In genomic region chr12:1661553-1662335, GRCh38 we compare ENCODE assay signal across 8 cellular contexts. TPM values are rescaled to one million over a fixed set of nuclear protein-coding genes. Genes with fewer than 3 reads are reported as not detected.
A peak's percentile ranks its signal among the peaks of the same experiment; 100 is the strongest.
DNase-seq lines count a peak whose midpoint lies in the region; ATAC-seq and TF ChIP-seq lines count a peak whose summit lies in the region.

No MANE protein-coding gene starts in this region.

- no peaks in the 10 kb centered on the region for H3K79me2 ChIP-seq in HCT116 (ENCODE audit: insufficient read depth, low read length)

- no peaks in the 10 kb centered on the region for H3K36me3 ChIP-seq in HCT116 (ENCODE audit: control insufficient read depth in 1 of 2, insufficient read depth in 2 of 2, low read length in 2 of 2)
- H3K36me3 ChIP-seq in right atrium auricular region: no peaks in the 10 kb centered on the region
- no peaks in the 10 kb centered on the region for H3K36me3 ChIP-seq in psoas muscle (ENCODE audit: insufficient read depth in 1 of 2, low read depth in 1 of 2)

- peak overlapping the region; percentile 73 for H3K27ac Mint-ChIP-seq in T-helper 1 cell treated with Interleukin-12 subunit alpha and Interleukin-12 subunit beta and Interleukin-4 antibody, amounts not matched to agents 30 μg/mL and 1 μg/mL, for 36 hours

- no peak overlapping the region for H3K9ac ChIP-seq in HCT116 (ENCODE audit: low read length)

- H3K4me1 Mint-ChIP-seq in T-helper 1 cell treated with Interleukin-12 subunit alpha and Interleukin-12 subunit beta and Interleukin-4 antibody, amounts not matched to agents 30 μg/mL and 1 μg/mL, for 36 hours (ENCODE audit: low read depth): peaks cover 15% of the 10 kb centered on the region

- H2AFZ ChIP-seq in HCT116 (ENCODE audit: low read depth, low read length, poor library complexity, severe bottlenecking): no peak overlapping the region

- H3K27ac ChIP-seq in HCT116 (ENCODE audit: low read depth, low read length): peak overlapping the region; percentile 46; the same call in 1 of the 2 replicates
- peak overlapping the region; percentile 82 to 92 for H3K27ac ChIP-seq in right atrium auricular region
- H3K27ac ChIP-seq in psoas muscle: peak overlapping the region; percentile 76

- WGBS in psoas muscle, 3 donors: 3 to 8% (median 3%) methylated on average over 41 to 67 of the region's 69 CpGs

- peak; percentile 94 for DNase-seq in EH (ENCODE audit: low read depth)
- DNase-seq in HCT116 (ENCODE audit: low read depth, low spot score): peak; percentile 89
- DNase-seq in NCI-H1417 treated with DMSO at 0.1 percent for 48 hours (lab: John Stamatoyannopoulos, UW): peak; percentile 58
- DNase-seq in amygdala (lab: John Stamatoyannopoulos, UW): peak in 55 of 56 donors; percentile 70 to 99 (median 91)
- DNase-seq in right atrium auricular region (ENCODE audit: low spot score): peak; percentile 92
- peak; percentile 92 to 96 for DNase-seq in psoas muscle
- DNase-seq in ureter (ENCODE audit: low spot score): peak; percentile 92

- H3K9me2 ChIP-seq in HCT116 (ENCODE audit: insufficient read depth): no peaks in the 10 kb centered on the region

- TF ChIP-seq RAD21 in HCT116 (IDR thresholded peaks at IDR 0.05; ENCODE audit: low read depth): no peak

- peak overlapping the region; percentile 81 for H3K4me3 Mint-ChIP-seq in T-helper 1 cell treated with Interleukin-12 subunit alpha and Interleukin-12 subunit beta and Interleukin-4 antibody, amounts not matched to agents 30 μg/mL and 1 μg/mL, for 36 hours

- BruUV-seq in HCT116 (replicated peaks; lab: Mats Ljungman, UMichigan): no TSS peak

- H3K4me3 ChIP-seq in HCT116 (replicated peaks in 1 of 2; ENCODE audit: low read depth in 1 of 2, low read length in 2 of 2) (peak overlapping the region in 1 of 2 experiments; percentile 11; a peak in 1 of 4 replicates), right atrium auricular region (peak overlapping the region; percentile 35 to 60), psoas muscle (peak overlapping the region; percentile 73)

- no peaks in the 10 kb centered on the region for H3K9me3 Mint-ChIP-seq in T-helper 1 cell treated with Interleukin-12 subunit alpha and Interleukin-12 subunit beta and Interleukin-4 antibody, amounts not matched to agents 30 μg/mL and 1 μg/mL, for 36 hours

- CTCF ChIA-PET in HCT116 (lab: Charles Lee): interaction anchor here (0.6 to 1.6 kb wide), 6 partner anchors 9 to 1555 kb away, joined by 3 to 12 read pairs (median 4); no protein-coding TSS in a partner anchor

- peak overlapping the region; percentile 35; the same call in 1 of the 2 replicates for H3K4me2 ChIP-seq in HCT116 (ENCODE audit: low read length)

- TF ChIP-seq POLR2A in HCT116 (IDR thresholded peaks at IDR 0.05; ENCODE audit: borderline replicate concordance, extremely low read depth, insufficient read depth, insufficient read length): peak; percentile 61

- H3K9me3 ChIP-seq in HCT116 (ENCODE audit: control insufficient read depth in 1 of 2, insufficient read depth in 1 of 2, low read depth in 1 of 2, low read length in 2 of 2) (no peaks in the 10 kb centered on the region), right atrium auricular region (no peaks in the 10 kb centered on the region), psoas muscle (no peaks in the 10 kb centered on the region)

- H4K20me1 ChIP-seq in HCT116 (ENCODE audit: insufficient read depth): no peaks in the 10 kb centered on the region

- intact Hi-C loops in HCT116 (cut with micrococcal nuclease) (loop anchor here (2.0 kb wide), 1 partner anchor 29 kb away; the partner anchor contains the start of gene ADIPOR2), psoas muscle (cut with DNase I) (no loop called here)

- no peaks in the 10 kb centered on the region for H3K36me3 Mint-ChIP-seq in T-helper 1 cell treated with Interleukin-12 subunit alpha and Interleukin-12 subunit beta and Interleukin-4 antibody, amounts not matched to agents 30 μg/mL and 1 μg/mL, for 36 hours (ENCODE audit: low read depth)

- peaks cover 0 to 28% of the 10 kb centered on the region in 2 experiments; a peak in 2 of 4 replicates for H3K4me1 ChIP-seq in HCT116 (ENCODE audit: control insufficient read depth in 1 of 2, insufficient read depth in 2 of 2, low read length in 2 of 2)
- H3K4me1 ChIP-seq in right atrium auricular region: peaks cover 0 to 40% of the 10 kb centered on the region in 2 donors
- H3K4me1 ChIP-seq in psoas muscle: peaks cover 31% of the 10 kb centered on the region

- no peaks in the 10 kb centered on the region for H3K27me3 Mint-ChIP-seq in T-helper 1 cell treated with Interleukin-12 subunit alpha and Interleukin-12 subunit beta and Interleukin-4 antibody, amounts not matched to agents 30 μg/mL and 1 μg/mL, for 36 hours (ENCODE audit: low read depth)

- H3K27me3 ChIP-seq in HCT116 (ENCODE audit: insufficient read depth, low read length): no peaks in the 10 kb centered on the region
- no peaks in the 10 kb centered on the region for H3K27me3 ChIP-seq in right atrium auricular region
- peaks cover 0 to 3% (median 0%) of the 10 kb centered on the region in 3 donors for H3K27me3 ChIP-seq in psoas muscle (ENCODE audit: insufficient read depth in 3 of 3, low read length in 2 of 3)

- ATAC-seq in HCT116 (peak; percentile 91), psoas muscle (peak; percentile 89 to 95 (median 92))

- POLR2A ChIA-PET in HCT116 (lab: Charles Lee): interaction anchor here (1.0 to 1.6 kb wide), 6 partner anchors 9 to 130 kb away, joined by 3 to 8 read pairs (median 3); partner anchors contain the start of gene ADIPOR2

- RAD21 ChIA-PET in HCT116 (lab: Charles Lee; ENCODE audit: low non-redundant PET in 1 of 2, low total read pairs in 2 of 2, uncharacterized antibody in 2 of 2, unreplicated experiment in 2 of 2): interaction anchor here in 1 of 2 experiments (0.9 kb wide), 1 partner anchor 8 kb away, joined by 4 read pairs; no protein-coding TSS in a partner anchor

- TF ChIP-seq CTCF in HCT116 (IDR thresholded peaks at IDR 0.05 in 2 of 3, conservative IDR thresholded peaks at IDR 0.05 in 1 of 3; ENCODE audit: borderline replicate concordance in 1 of 3, insufficient read depth in 1 of 3, low read depth in 2 of 3, low read length in 2 of 3) (no peak), right atrium auricular region (IDR thresholded peaks at IDR 0.05) (no peak), psoas muscle (IDR thresholded peaks at IDR 0.05) (no peak)

TF ChIP-seq in HCT116, 20 proteins besides CTCF, POLR2A, EP300 and RAD21:
- TF ChIP-seq, protein P1, sequence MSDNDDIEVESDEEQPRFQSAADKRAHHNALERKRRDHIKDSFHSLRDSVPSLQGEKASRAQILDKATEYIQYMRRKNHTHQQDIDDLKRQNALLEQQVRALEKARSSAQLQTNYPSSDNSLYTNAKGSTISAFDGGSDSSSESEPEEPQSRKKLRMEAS (IDR thresholded peaks at IDR 0.05): peak; percentile 96
- TF ChIP-seq EGR1 (IDR thresholded peaks at IDR 0.05; ENCODE audit: low read depth) (no peak), EZH2 (IDR thresholded peaks at IDR 0.05) (no peak), ZBTB33 (IDR thresholded peaks at IDR 0.05; ENCODE audit: extremely low read depth, insufficient replicate concordance, low read length) (peak; percentile 18), SIN3A (IDR thresholded peaks at IDR 0.05; ENCODE audit: low read depth) (0 out of 2 replicates have a peak, but pooled peaks have one; percentile 65), POLR2AphosphoS5 (IDR thresholded peaks at IDR 0.05; ENCODE audit: low read depth, low read length) (peak; percentile 81), CBX3 (IDR thresholded peaks at IDR 0.05; ENCODE audit: low read depth) (peak; percentile 53; the same call in 1 of the 2 replicates), SRF (IDR thresholded peaks at IDR 0.05; ENCODE audit: low read depth) (no peak), TCF7L2 (IDR thresholded peaks at IDR 0.05; ENCODE audit: borderline replicate concordance, extremely low read depth, insufficient read depth, insufficient read length) (peak; percentile 35), ZNF274 (IDR thresholded peaks at IDR 0.05; ENCODE audit: low read depth, low read length) (no peak), CEBPB (IDR thresholded peaks at IDR 0.05; ENCODE audit: low read depth) (no peak), EZH2phosphoT487 (IDR thresholded peaks at IDR 0.05; ENCODE audit: borderline replicate concordance) (no peak), YY1 (IDR thresholded peaks at IDR 0.05; ENCODE audit: extremely low read depth, insufficient replicate concordance, low read depth, low read length) (peak; percentile 34), SP1 (IDR thresholded peaks at IDR 0.05; ENCODE audit: low read depth) (peak; percentile 58)

RNA-seq across cellular contexts. Expression of gene ADIPOR2, which starts 29.1 kb away (rescaled TPM):
- 69.9 TPM for total RNA-seq in HCT116 (2021; ENCODE audit: unreplicated experiment)
- 32.5 and 37.8 TPM in 2 replicates for polyA plus RNA-seq in HCT116 (2012)
- 10 to 100 TPM; 19.7 to 23.3 TPM for total RNA-seq in right atrium auricular region
- 10 to 100 TPM; 36.7 to 49.4 (median 43.2) TPM for total RNA-seq in psoas muscle
- polyA plus RNA-seq in psoas muscle: 10 to 100 TPM; 28.6 to 52.1 (median 44.2) TPM
- 46.6 TPM for total RNA-seq in ureter

RNA-seq across cellular contexts. Expression of gene WNT5B, which starts 32.7 kb away (rescaled TPM):
- 0.52 TPM for total RNA-seq in HCT116 (2021; ENCODE audit: unreplicated experiment)
- polyA plus RNA-seq in HCT116 (2012): 0.25 and 0.29 TPM in 2 replicates
- 1 to 10 TPM; 1.5 to 3.0 TPM for total RNA-seq in right atrium auricular region
- total RNA-seq in psoas muscle: 1 to 10 TPM in 3 of 4 donors, under 1 TPM in 1; 0.46 to 4.8 (median 1.6) TPM
- polyA plus RNA-seq in psoas muscle: under 1 TPM; 0.43 to 0.80 (median 0.49) TPM
- total RNA-seq in ureter: 7.2 TPM
